11 cellular contexts compared by ENCODE assay signal in genomic region chr10:58237014-58237830, GRCh38. TPM values are rescaled to one million over a fixed set of nuclear protein-coding genes. Genes with fewer than 3 reads are reported as not detected.
DNase-seq lines count a peak whose midpoint lies in the region; ATAC-seq and TF ChIP-seq lines count a peak whose summit lies in the region.
"Had no signal": no experiment of that assay in that cellular context is flagged by ENCODE, and none has a peak within 500 bp of the region (broad histone marks: within the 10 kb centered on the region; RNA-seq: fewer than 3 reads in every experiment).

No MANE protein-coding gene starts in this region.

- no peak overlapping the region for H3K23ac ChIP-seq in mesendoderm (ENCODE audit: low read length)

- H3K4me1 ChIP-seq in mesendoderm (ENCODE audit: control insufficient read depth, low read depth, low read length) = peaks cover 5% of the 10 kb centered on the region

- H3K36me3 ChIP-seq in BJ (ENCODE audit: control insufficient read depth, insufficient read depth, low read length) = peaks cover 3% of the 10 kb centered on the region; the same call in 1 of the 2 replicates
- peaks cover 2% of the 10 kb centered on the region for H3K36me3 ChIP-seq in mesendoderm (ENCODE audit: control insufficient read depth, insufficient read depth, low read length)
- H3K36me3 ChIP-seq: cardiac muscle cell had no signal

- POLR2A ChIA-PET in BJ (lab: Charles Lee) = no interaction called here

- no peak overlapping the region for H2BK5ac ChIP-seq in mesendoderm (ENCODE audit: low read length)

- peaks cover 1% of the 10 kb centered on the region for H3K79me2 ChIP-seq in mesendoderm (ENCODE audit: control insufficient read depth, insufficient read depth, low read length)

- no CpG with 5 or more reads among the region's 3 CpGs for WGBS in mesendoderm (ENCODE audit: extremely low coverage, insufficient coverage, low lambda C conversion rate)

- no peaks in the 10 kb centered on the region for H3K27me3 ChIP-seq in BJ (ENCODE audit: control insufficient read depth, insufficient read depth, low read length)
- no peaks in the 10 kb centered on the region for H3K27me3 ChIP-seq in mesendoderm (ENCODE audit: insufficient read depth, low read length, poor library complexity)
- H3K27me3 ChIP-seq: cardiac muscle cell, neutrophil had no signal

- no peak overlapping the region for H3K9ac ChIP-seq in mesendoderm (ENCODE audit: low read length)

- TF ChIP-seq CTCF in BJ (IDR thresholded peaks at IDR 0.05; ENCODE audit: insufficient read depth, low read depth, low read length) (no peak), astrocyte of the spinal cord (IDR thresholded peaks at IDR 0.05; ENCODE audit: low read depth, low read length) (no peak)

- ATAC-seq in GM18519 (IDR thresholded peaks at IDR 0.05; ENCODE audit: low FRiP score, unreplicated experiment) (no peak), GM19351 (IDR thresholded peaks at IDR 0.05; ENCODE audit: unreplicated experiment) (no peak)

- H3K79me1 ChIP-seq in mesendoderm (ENCODE audit: low read length) = peaks cover 3% of the 10 kb centered on the region

- H4K5ac ChIP-seq in mesendoderm (ENCODE audit: low read length) = no peak overlapping the region

- H3K4ac ChIP-seq in mesendoderm (ENCODE audit: low read depth, low read length) = no peak overlapping the region

- no peak overlapping the region for H3K56ac ChIP-seq in mesendoderm (ENCODE audit: low read length)

- H2BK15ac ChIP-seq in mesendoderm (replicated peaks; ENCODE audit: low read depth) = no peak overlapping the region

- no peak overlapping the region for H3K27ac ChIP-seq in mesendoderm (ENCODE audit: low read depth, low read length)
- H3K27ac ChIP-seq: cardiac muscle cell, neutrophil had no signal

- H3K4me3 ChIP-seq in BJ (ENCODE audit: low read depth, low read length) = no peak overlapping the region
- H3K4me3 ChIP-seq in astrocyte of the spinal cord (ENCODE audit: low read depth, low read length) = no peak overlapping the region
- H3K4me3 ChIP-seq in mesendoderm (ENCODE audit: low read length) = no peak overlapping the region
- H3K4me3 ChIP-seq: cardiac muscle cell had no signal

- H4K8ac ChIP-seq in mesendoderm (ENCODE audit: low read depth, low read length) = no peak overlapping the region

- DNase-seq in BJ (ENCODE audit: low read depth) = peak; percentile 59
- DNase-seq in HS-5 (ENCODE audit: low read depth) = peak; percentile 88
- DNase-seq in astrocyte of the spinal cord (ENCODE audit: low read depth, low spot score) = peak; percentile 93
- DNase-seq in mesendoderm = peak; percentile 70
- no peak for DNase-seq in NOMO-1 treated with dmso at 0.1 percent for 144 hours (lab: John Stamatoyannopoulos, UW; ENCODE audit: unreplicated experiment)
- DNase-seq in iPS-NIHi11 (ENCODE audit: low spot score) = no peak
- DNase-seq: NCI-H82 had no signal

- no peak overlapping the region for H3K18ac ChIP-seq in mesendoderm (ENCODE audit: low read length)

- no peak overlapping the region for H3K4me2 ChIP-seq in mesendoderm (ENCODE audit: low read length)

- CTCF ChIA-PET in BJ (lab: Yijun Ruan, JAX) = interaction anchor here (1.2 to 1.4 kb wide), 3 partner anchors 11 to 54 kb away, joined by 3 to 4 read pairs (median 4); no protein-coding TSS in a partner anchor

- no peak overlapping the region for H2BK120ac ChIP-seq in mesendoderm (ENCODE audit: low read depth, low read length)

- no peak overlapping the region for H2AK5ac ChIP-seq in mesendoderm (ENCODE audit: low read length)

- in situ Hi-C loops in astrocyte of the spinal cord (cut with HindIII; ENCODE audit: low sequenced_read_pairs) = no loop called here

RNA-seq across cellular contexts. Expression of gene IPMK, which starts 30.5 kb away (rescaled TPM):
- 0.81 and 1.9 TPM in 2 replicates for polyA plus RNA-seq in BJ (2011; rRNA removed)
- 1.1 and 1.6 TPM in 2 replicates for polyA minus RNA-seq in BJ (2011; rRNA and poly(A)+ RNA removed)
- 8.0 TPM for polyA plus RNA-seq in mesendoderm (2013, experiment 1 of 2)
- 8.3 TPM for polyA plus RNA-seq in mesendoderm (2013, experiment 2 of 2)

RNA-seq across cellular contexts. Expression of gene CISD1, which starts 31.7 kb away (rescaled TPM):
- polyA plus RNA-seq in BJ (2011; rRNA removed) = 31.7 and 57.1 TPM in 2 replicates
- polyA minus RNA-seq in BJ (2011; rRNA and poly(A)+ RNA removed) = 3.6 and 5.4 TPM in 2 replicates
- 88.3 TPM for polyA plus RNA-seq in mesendoderm (2013, experiment 1 of 2)
- polyA plus RNA-seq in mesendoderm (2013, experiment 2 of 2) = 85.8 TPM

Comparison
In these comparisons a context has a peak if more than half of its experiments do, and no peak if none do; other contexts are left out.
1. DNase-seq: peak in BJ (single experiment), HS-5 (single experiment), astrocyte of the spinal cord (single experiment) and mesendoderm (single experiment); none in NOMO-1 treated with dmso at 0.1 percent for 144 hours (single experiment) and iPS-NIHi11 (single experiment).